8 cellular contexts compared by ENCODE assay signal in genomic region chr13:28658539-28658795, GRCh38. TPM values are rescaled to one million over a fixed set of nuclear protein-coding genes. Genes with fewer than 3 reads are reported as not detected.
DNase-seq lines count a peak whose midpoint lies in the region; ATAC-seq, FAIRE-seq and TF ChIP-seq lines count a peak whose summit lies in the region.

No MANE protein-coding gene starts in this region.

- H3K9me3 ChIP-seq in AG04450 (ENCODE audit: control insufficient read depth, insufficient read depth, low read length) = no peaks in the 10 kb centered on the region; the same call in 1 of the 2 replicates
- H3K9me3 ChIP-seq in KOPT-K1 (ENCODE audit: insufficient read depth, low read length, poor library complexity, severe bottlenecking) = no peaks in the 10 kb centered on the region

- TF ChIP-seq CTCF in AG04450 (IDR thresholded peaks at IDR 0.05; ENCODE audit: low read depth, low read length) (no peak), bronchial epithelial cell (IDR thresholded peaks at IDR 0.05; ENCODE audit: insufficient read depth, low read length, severe bottlenecking) (no peak)

- H3K36me3 ChIP-seq in KOPT-K1 (ENCODE audit: insufficient read depth, low read length) (peaks cover 35% of the 10 kb centered on the region), bronchial epithelial cell (ENCODE audit: control insufficient read depth, insufficient read depth, low read length) (peaks cover 5% of the 10 kb centered on the region)

- H3K4me1 Mint-ChIP-seq in memory B cell = peaks cover 34% of the 10 kb centered on the region

- H3K27me3 ChIP-seq in AG04450 (ENCODE audit: control insufficient read depth, insufficient read depth, low read length) (no peaks in the 10 kb centered on the region), bronchial epithelial cell (ENCODE audit: control insufficient read depth, insufficient read depth, low read length) (no peaks in the 10 kb centered on the region)

- ATAC-seq in GM19438 (IDR thresholded peaks at IDR 0.05; ENCODE audit: low read depth, unreplicated experiment) (peak; percentile 25), memory B cell (ENCODE audit: low read depth) (peak; percentile 1)

- H3K9me3 Mint-ChIP-seq in memory B cell = no peaks in the 10 kb centered on the region

- peak overlapping the region; percentile 97 for H3K4me3 ChIP-seq in AG04450 (ENCODE audit: low read depth, low read length)
- peak overlapping the region; percentile 91 for H3K4me3 ChIP-seq in bronchial epithelial cell (ENCODE audit: low read depth, low read length)

- H3K27ac Mint-ChIP-seq in memory B cell = peak overlapping the region; percentile 98

- no peak for DNase-seq in AG04450 (ENCODE audit: low read depth, low spot score)
- DNase-seq in bronchial epithelial cell (ENCODE audit: low read depth) = no peak
- no peak for DNase-seq in memory B cell (ENCODE audit: low spot score in 2 of 2)
- no peak for DNase-seq in Ammon's horn (ENCODE audit: low spot score)
- no peak for DNase-seq in DMS153 treated with DMSO at 0.1 percent for 48 hours (lab: John Stamatoyannopoulos, UW; ENCODE audit: unreplicated experiment)
- DNase-seq in SW 1271 (lab: John Stamatoyannopoulos, UW) = no peak

- POLR2A ChIA-PET in AG04450 (lab: Yijun Ruan, JAX) = interaction anchor here (1.1 kb wide), 1 partner anchor 163 kb away, joined by 4 read pairs; the partner anchor contains the start of gene FLT1

- peaks cover 8% of the 10 kb centered on the region for H3K36me3 Mint-ChIP-seq in memory B cell

- FAIRE-seq in bronchial epithelial cell (lab: Jason Lieb, UNC) = no peak

- H3K27ac ChIP-seq in AG04450 (ENCODE audit: low read depth, low read length) (peak overlapping the region; percentile 94), KOPT-K1 (ENCODE audit: low read depth, low read length, poor library complexity, severe bottlenecking) (peak overlapping the region; percentile 87)

- no peaks in the 10 kb centered on the region for H3K27me3 Mint-ChIP-seq in memory B cell

- H3K4me3 Mint-ChIP-seq in memory B cell = peak overlapping the region; percentile 95

- CTCF ChIA-PET in AG04450 (lab: Charles Lee) = interaction anchor here (0.7 to 1.9 kb wide), 7 partner anchors 10 to 334 kb away, joined by 3 to 12 read pairs (median 3); no protein-coding TSS in a partner anchor

RNA-seq across cellular contexts. Expression of gene POMP, which starts 0.5 kb away (rescaled TPM):
- polyA plus RNA-seq in AG04450 (2011; rRNA removed) = 89.6 and 117 TPM in 2 replicates
- 31.7 and 52.7 TPM in 2 replicates for polyA minus RNA-seq in AG04450 (2011; rRNA and poly(A)+ RNA removed)
- 51.9 and 70.8 TPM in 2 replicates for total RNA-seq in bronchial epithelial cell
